8 cellular contexts compared by ENCODE assay signal in genomic region chr2:168136392-168136977, GRCh38.
DNase-seq lines count a peak whose midpoint lies in the region; ATAC-seq and TF ChIP-seq lines count a peak whose summit lies in the region.

No MANE protein-coding gene starts in this region.

- H3K4me1 ChIP-seq in liver (ENCODE audit: control insufficient read depth in 4 of 4, insufficient read depth in 4 of 4, low read length in 3 of 4): no peaks in the 10 kb centered on the region

- peak; percentile 65 to 76 for TF ChIP-seq RAD21 in liver (IDR thresholded peaks at IDR 0.05)

- WGBS in liver: 10% methylated on average over 2 of the region's 2 CpGs

- no peak overlapping the region for H3K9ac ChIP-seq in liver (ENCODE audit: low read depth in 1 of 2, low read length in 2 of 2)

- peak overlapping the region in 2 of 5 experiments; percentile 34 to 70 for H3K4me3 Mint-ChIP-seq in brain

- no peak overlapping the region for H3K4me3 ChIP-seq in liver (ENCODE audit: low read depth in 1 of 3, low read length in 3 of 3)

- H3K4me1 Mint-ChIP-seq in brain: peaks cover 93% of the 10 kb centered on the region

- peak; percentile 64 for ATAC-seq in GM21576 (IDR thresholded peaks at IDR 0.05; ENCODE audit: unreplicated experiment)
- ATAC-seq in HG03439 (IDR thresholded peaks at IDR 0.05; ENCODE audit: unreplicated experiment): no peak

- H3K27me3 Mint-ChIP-seq in brain: no peaks in the 10 kb centered on the region

- H3K27me3 ChIP-seq in liver (ENCODE audit: control insufficient read depth in 4 of 4, insufficient read depth in 4 of 4, low read length in 3 of 4): no peaks in the 10 kb centered on the region

- H3K36me3 Mint-ChIP-seq in brain: peaks cover 44% of the 10 kb centered on the region

- no peaks in the 10 kb centered on the region for H3K9me3 Mint-ChIP-seq in brain

- no peak overlapping the region for H3K27ac ChIP-seq in liver (ENCODE audit: low read depth in 1 of 2, low read length in 2 of 2)

- peak overlapping the region; percentile 19 to 96 (median 35) for H3K27ac Mint-ChIP-seq in brain

- H3K36me3 ChIP-seq in liver (ENCODE audit: control insufficient read depth in 4 of 4, insufficient read depth in 3 of 4, low read depth in 1 of 4, low read length in 3 of 4): no peaks in the 10 kb centered on the region

- DNase-seq in EH (ENCODE audit: low read depth): peak; percentile 59
- DNase-seq in NCI-H146 (lab: John Stamatoyannopoulos, UW): peak; percentile 13
- DNase-seq in T1000 (lab: John Stamatoyannopoulos, UW): no peak
- no peak for DNase-seq in ecto neural progenitor cell (ENCODE audit: low spot score)

- TF ChIP-seq CTCF in brain (conservative IDR thresholded peaks at IDR 0.05): peak; percentile 43 to 59
- peak; percentile 47 for TF ChIP-seq CTCF in liver (IDR thresholded peaks at IDR 0.05; ENCODE audit: low read depth, low read length, missing input control)

- no peaks in the 10 kb centered on the region for H3K9me3 ChIP-seq in liver (ENCODE audit: control insufficient read depth in 4 of 4, low read length in 3 of 4)

TF ChIP-seq in liver, 16 proteins besides CTCF, POLR2A, EP300 and RAD21:
- TF ChIP-seq EGR1 (IDR thresholded peaks at IDR 0.05; ENCODE audit: low read depth in 2 of 2) (no peak), ZBTB33 (IDR thresholded peaks at IDR 0.05) (no peak)
TF ChIP-seq in liver: peak in this region for 0.

Comparison
In these comparisons a context has a peak if more than half of its experiments do, and no peak if none do; other contexts are left out.
1. DNase-seq: peak in EH (single experiment) and NCI-H146 (single experiment); none in T1000 (single experiment) and ecto neural progenitor cell (single experiment).